In genomic region chr7:2008101-2008935, GRCh38 we compare ENCODE assay signal across 17 cellular contexts.
DNase-seq lines count a peak whose midpoint lies in the region; ATAC-seq and TF ChIP-seq lines count a peak whose summit lies in the region.
"Had no signal": no experiment of that assay in that cellular context is flagged by ENCODE, and none has a peak within 500 bp of the region (broad histone marks: within the 10 kb centered on the region; RNA-seq: fewer than 3 reads in every experiment).

No MANE protein-coding gene starts in this region.

- no peak overlapping the region for H3K4me3 ChIP-seq in BE2C (ENCODE audit: low read depth, low read length)
- H3K4me3 ChIP-seq: gastroesophageal sphincter had no signal

- peaks cover 2% of the 10 kb centered on the region; the same call in 1 of the 2 replicates for H3K36me3 ChIP-seq in BE2C

- intact Hi-C loops in cardiac septum (cut with DNase I): no loop called here

- TF ChIP-seq CTCF in BE2C (IDR thresholded peaks at IDR 0.05; ENCODE audit: low read depth, low read length) (no peak), neural crest cell (conservative IDR thresholded peaks at IDR 0.05) (no peak)

- H3K27me3 ChIP-seq in BE2C: no peaks in the 10 kb centered on the region
- H3K27me3 ChIP-seq: gastroesophageal sphincter had no signal

- H3K4me1 Mint-ChIP-seq in neural crest cell: peaks cover 8% of the 10 kb centered on the region
- H3K4me1 Mint-ChIP-seq: stimulated activated naive CD8-positive, alpha-beta T cell treated with anti-CD3 and anti-CD28 coated beads, Interleukin-15, amount 100 ng/mL, for 72 hours had no signal

- H3K4me3 Mint-ChIP-seq in neural crest cell: no peak overlapping the region
- H3K4me3 Mint-ChIP-seq: IgD-negative memory B cell; stimulated activated naive CD8-positive, alpha-beta T cell treated with anti-CD3 and anti-CD28 coated beads, Interleukin-15, amount 100 ng/mL, for 72 hours had no signal

- DNase-seq in BE2C: peak; percentile 49
- peak; percentile 23 for DNase-seq in NCI-H2171 (lab: John Stamatoyannopoulos, UW)
- DNase-seq in cardiac septum (ENCODE audit: low spot score): peak; percentile 74
- no peak for DNase-seq in neural crest cell (ENCODE audit: low read depth, low spot score)
- DNase-seq in NCI-H2029 treated with DMSO at 0.1 percent for 48 hours (lab: John Stamatoyannopoulos, UW): no peak
- no peak for DNase-seq in T-helper 9 cell
- DNase-seq: activated T-cell treated with anti-CD3 and anti-CD28 coated beads, Interleukin-2, amount 50 U/mL, for 48 hours; amygdala; mesendoderm; NCI-H1048; nucleus accumbens; SHP77 treated with DMSO at 0.1 percent for 48 hours; stimulated activated naive CD8-positive, alpha-beta T cell treated with anti-CD3 and anti-CD28 coated beads, Interleukin-15, amount 100 ng/mL, for 72 hours had no signal

- H3K27ac Mint-ChIP-seq in neural crest cell (ENCODE audit: unreplicated experiment): peak overlapping the region; percentile 84
- H3K27ac Mint-ChIP-seq: IgD-negative memory B cell; stimulated activated naive CD8-positive, alpha-beta T cell treated with anti-CD3 and anti-CD28 coated beads, Interleukin-15, amount 100 ng/mL, for 72 hours had no signal

- no peak for ATAC-seq in GM19351 (IDR thresholded peaks at IDR 0.05; ENCODE audit: unreplicated experiment)
- ATAC-seq in GM19397 (IDR thresholded peaks at IDR 0.05; ENCODE audit: unreplicated experiment): no peak
- ATAC-seq: stimulated activated naive CD8-positive, alpha-beta T cell treated with anti-CD3 and anti-CD28 coated beads, Interleukin-15, amount 100 ng/mL, for 72 hours had no signal

- H3K27me3 Mint-ChIP-seq in neural crest cell (ENCODE audit: low read depth): no peaks in the 10 kb centered on the region
- H3K27me3 Mint-ChIP-seq: IgD-negative memory B cell; stimulated activated naive CD8-positive, alpha-beta T cell treated with anti-CD3 and anti-CD28 coated beads, Interleukin-15, amount 100 ng/mL, for 72 hours had no signal

- no peaks in the 10 kb centered on the region for H3K9me3 Mint-ChIP-seq in neural crest cell
- H3K9me3 Mint-ChIP-seq: IgD-negative memory B cell; stimulated activated naive CD8-positive, alpha-beta T cell treated with anti-CD3 and anti-CD28 coated beads, Interleukin-15, amount 100 ng/mL, for 72 hours had no signal

- H3K4me1 ChIP-seq in BE2C: peaks cover 18% of the 10 kb centered on the region

- H3K36me3 Mint-ChIP-seq in neural crest cell (ENCODE audit: low read depth): no peaks in the 10 kb centered on the region

- H3K9me3 ChIP-seq in BE2C: no peaks in the 10 kb centered on the region
- H3K9me3 ChIP-seq: gastroesophageal sphincter had no signal

Comparison
In these comparisons a context has a peak if more than half of its experiments do, and no peak if none do; other contexts are left out.
1. DNase-seq: peak in BE2C (single experiment), NCI-H2171 (single experiment) and cardiac septum (single experiment); none in neural crest cell (single experiment), NCI-H2029 treated with DMSO at 0.1 percent for 48 hours (single experiment) and T-helper 9 cell (single experiment).